ENCODE assay signal across 14 cellular contexts in genomic region chr5:76380346-76381074, GRCh38. TPM values are rescaled to one million over a fixed set of nuclear protein-coding genes. Genes with fewer than 3 reads are reported as not detected.
DNase-seq lines count a peak whose midpoint lies in the region; FAIRE-seq and TF ChIP-seq lines count a peak whose summit lies in the region.
"Had no signal": no experiment of that assay in that cellular context is flagged by ENCODE, and none has a peak within 500 bp of the region (broad histone marks: within the 10 kb centered on the region; RNA-seq: fewer than 3 reads in every experiment).

No MANE protein-coding gene starts in this region.

- H2AFZ ChIP-seq in neural progenitor cell (replicated peaks), result peak overlapping the region; percentile 29

- peak overlapping the region in 5 of 8 donors; percentile 5 to 81 (median 30) for H3K27ac Mint-ChIP-seq in CD8-positive, alpha-beta memory T cell
- H3K27ac Mint-ChIP-seq in neural progenitor cell, result no peak overlapping the region
- H3K27ac Mint-ChIP-seq: CD4-positive, alpha-beta T cell had no signal

- no peak for TF ChIP-seq CTCF in neural progenitor cell (IDR thresholded peaks at IDR 0.05)

- no peak overlapping the region for H3K4me3 ChIP-seq in CD8-positive, alpha-beta memory T cell (ENCODE audit: low read length)
- H3K4me3 ChIP-seq in neural progenitor cell, result no peak overlapping the region

- FAIRE-seq in RCC 7860 (lab: Jason Lieb, UNC), result no peak

- H3K27me3 ChIP-seq in CD8-positive, alpha-beta memory T cell (ENCODE audit: insufficient read depth, low read length, poor library complexity, severe bottlenecking), result no peaks in the 10 kb centered on the region
- no peaks in the 10 kb centered on the region for H3K27me3 ChIP-seq in neural progenitor cell

- no peaks in the 10 kb centered on the region for H3K36me3 ChIP-seq in CD8-positive, alpha-beta memory T cell (ENCODE audit: insufficient read depth, low read length)
- H3K36me3 ChIP-seq in neural progenitor cell, result no peaks in the 10 kb centered on the region

- no peaks in the 10 kb centered on the region for H3K79me2 ChIP-seq in neural progenitor cell (ENCODE audit: low read depth)

- no peak overlapping the region for H3K4me3 Mint-ChIP-seq in CD8-positive, alpha-beta memory T cell
- H3K4me3 Mint-ChIP-seq in neural progenitor cell, result no peak overlapping the region
- H3K4me3 Mint-ChIP-seq: CD4-positive, alpha-beta T cell had no signal

- H3F3A ChIP-seq in neural progenitor cell (ENCODE audit: low read depth), result no peaks in the 10 kb centered on the region

- H4K20me1 ChIP-seq in neural progenitor cell (ENCODE audit: low read depth), result no peaks in the 10 kb centered on the region

- peaks cover 52 to 67% (median 65%) of the 10 kb centered on the region in 3 donors for H3K4me1 Mint-ChIP-seq in CD8-positive, alpha-beta memory T cell
- peaks cover 26% of the 10 kb centered on the region for H3K4me1 Mint-ChIP-seq in neural progenitor cell

- CTCF ChIA-PET in CD8-positive, alpha-beta memory T cell (lab: Charles Lee), result interaction anchor here (1.2 to 1.4 kb wide), 2 partner anchors 9 to 22 kb away, joined by 3 to 11 read pairs; partner anchors contain the start of gene IQGAP2

- no peaks in the 10 kb centered on the region for H3K9me3 Mint-ChIP-seq in CD8-positive, alpha-beta memory T cell
- H3K9me3 Mint-ChIP-seq in neural progenitor cell, result no peaks in the 10 kb centered on the region
- H3K9me3 Mint-ChIP-seq: CD4-positive, alpha-beta T cell had no signal

- H3K27ac ChIP-seq in CD8-positive, alpha-beta memory T cell (ENCODE audit: low read depth, low read length), result no peak overlapping the region
- H3K27ac ChIP-seq in neural progenitor cell, result no peak overlapping the region

- peaks cover 35% of the 10 kb centered on the region for H3K4me1 ChIP-seq in CD8-positive, alpha-beta memory T cell (ENCODE audit: insufficient read depth, low read length)
- peaks cover 6% of the 10 kb centered on the region for H3K4me1 ChIP-seq in neural progenitor cell

- DNase-seq in CD8-positive, alpha-beta memory T cell, result no peak
- DNase-seq in NCI-H82 treated with DMSO at 0.1 percent for 48 hours (lab: John Stamatoyannopoulos, UW; ENCODE audit: unreplicated experiment) (peak; percentile 37), cerebellar cortex (ENCODE audit: low spot score) (peak; percentile 53), neural progenitor cell (ENCODE audit: low spot score) (no peak), DMS79 (lab: John Stamatoyannopoulos, UW) (no peak), RCC 7860 (ENCODE audit: low spot score) (no peak), NCI-H345 treated with DMSO at 0.1 percent for 48 hours (lab: John Stamatoyannopoulos, UW; ENCODE audit: unreplicated experiment) (no peak)
- DNase-seq in activated effector memory CD4-positive, alpha-beta T cell treated with Interleukin-2 at 50 U/mL for 16 hours, result no peak
- DNase-seq: AML-193; CD4-positive, alpha-beta T cell; NCI-H1436 treated with DMSO at 0.1 percent for 48 hours; NCI-H345; NCI-H69; SK-N-SH had no signal

- H3K4me2 ChIP-seq in neural progenitor cell, result no peak overlapping the region
- H3K4me2 ChIP-seq: SK-N-SH had no signal

- peaks cover 0 to 2% (median 0%) of the 10 kb centered on the region in 3 donors for H3K36me3 Mint-ChIP-seq in CD8-positive, alpha-beta memory T cell
- no peaks in the 10 kb centered on the region for H3K36me3 Mint-ChIP-seq in neural progenitor cell

- POLR2A ChIA-PET in CD8-positive, alpha-beta memory T cell (lab: Charles Lee), result no interaction called here

- no peaks in the 10 kb centered on the region for H3K9me3 ChIP-seq in CD8-positive, alpha-beta memory T cell (ENCODE audit: low read length)
- H3K9me3 ChIP-seq in neural progenitor cell (ENCODE audit: low read depth), result no peaks in the 10 kb centered on the region
- H3K9me3 ChIP-seq: SK-N-SH had no signal

- H3K27me3 Mint-ChIP-seq in CD8-positive, alpha-beta memory T cell, result no peaks in the 10 kb centered on the region
- peaks cover 8% of the 10 kb centered on the region for H3K27me3 Mint-ChIP-seq in neural progenitor cell (ENCODE audit: insufficient read depth, low read depth)
- H3K27me3 Mint-ChIP-seq: CD4-positive, alpha-beta T cell had no signal

- H3K9ac ChIP-seq in neural progenitor cell, result no peak overlapping the region
- H3K9ac ChIP-seq: SK-N-SH had no signal

RNA-seq across cellular contexts. Expression of gene IQGAP2, which starts 22.6 kb away (rescaled TPM):
- 10 to 100 TPM; 51.4 to 62.5 TPM for total RNA-seq in CD8-positive, alpha-beta memory T cell
- 70.5 TPM for polyA plus RNA-seq in CD8-positive, alpha-beta memory T cell
- total RNA-seq in neural progenitor cell (ENCODE audit: low replicate concordance), result 20.9 and 37.7 TPM in 2 replicates

Comparison
In these comparisons a context has a peak if more than half of its experiments do, and no peak if none do; other contexts are left out.
1. DNase-seq: peak in NCI-H82 treated with DMSO at 0.1 percent for 48 hours (single experiment) and cerebellar cortex (single experiment); none in CD8-positive, alpha-beta memory T cell (0 of 5), neural progenitor cell (single experiment), DMS79 (single experiment), RCC 7860 (single experiment), activated effector memory CD4-positive, alpha-beta T cell treated with Interleukin-2 at 50 U/mL for 16 hours (single experiment) and NCI-H345 treated with DMSO at 0.1 percent for 48 hours (single experiment).